Comparison of ENCODE assay signal across 27 cellular contexts in the genomic region with DNA sequence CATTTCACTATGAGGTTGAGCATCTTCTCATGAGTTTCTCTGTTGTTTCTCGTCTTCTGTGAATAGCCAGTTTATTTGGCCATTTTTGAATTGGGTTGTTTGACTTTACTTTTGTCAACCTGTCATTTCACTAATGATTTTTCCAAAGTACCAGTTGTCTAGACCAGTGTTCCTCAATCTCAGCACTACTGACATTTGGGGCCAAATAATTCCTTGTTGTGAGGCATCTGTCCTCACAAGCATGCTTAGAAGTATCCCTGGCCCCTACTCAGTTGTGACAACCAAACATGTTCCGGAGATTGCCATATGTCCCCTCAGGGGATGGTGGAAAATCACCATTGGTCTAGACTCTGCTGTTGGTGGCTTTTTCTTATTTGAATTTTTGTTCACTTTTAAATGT.
"Had no signal": no experiment of that assay in that cellular context is flagged by ENCODE, and none has a peak within 500 bp of the region (broad histone marks: within the 10 kb centered on the region; RNA-seq: fewer than 3 reads in every experiment).

No MANE protein-coding gene starts in this region.

- ATAC-seq: gastrocnemius medialis, heart right ventricle, left cardiac atrium, left lung, left ventricle myocardium superior, lower lobe of right lung had no signal

- H3K4me3 Mint-ChIP-seq: dendritic cell treated with granulocyte-macrophage colony-stimulating factor and Interleukin-4, amounts not matched to agents 40 ng/mL and 50 ng/mL, for 4 days; effector memory CD8-positive, alpha-beta T cell; endodermal cell; mesothelial cell of epicardium had no signal

- H3K9me3 Mint-ChIP-seq: dendritic cell treated with granulocyte-macrophage colony-stimulating factor and Interleukin-4, amounts not matched to agents 40 ng/mL and 50 ng/mL, for 4 days; effector memory CD8-positive, alpha-beta T cell had no signal

- DNase-seq: colonic mucosa; cortex of kidney; effector CD8-positive, alpha-beta T cell; effector memory CD8-positive, alpha-beta T cell; endodermal cell; erythroblast; esophagus squamous epithelium; foreskin fibroblast; foreskin melanocyte; gastrocnemius medialis; glutamatergic neuron; head of caudate nucleus; heart right ventricle; hippocampal formation; left cardiac atrium; left lung; left ventricle myocardium superior; lower lobe of right lung; mesenchymal stem cell; mucosa of descending colon had no signal

- H3K4me1 Mint-ChIP-seq: endodermal cell, mesothelial cell of epicardium had no signal

- H3K4me1 ChIP-seq: colonic mucosa, esophagus squamous epithelium, gastrocnemius medialis, heart right ventricle, left lung, lower lobe of right lung had no signal

- H3K27me3 ChIP-seq: colonic mucosa, left lung had no signal

- H3K36me3 Mint-ChIP-seq: mesothelial cell of epicardium, naive B cell had no signal

- FAIRE-seq: endometrium, islet of Langerhans, keratinocyte had no signal

- H3K9me3 ChIP-seq: colonic mucosa had no signal

- H3K27ac ChIP-seq: colonic mucosa, epithelial cell of prostate, esophagus squamous epithelium, gastrocnemius medialis, heart right ventricle, left lung, lower lobe of right lung had no signal

- H3K27ac Mint-ChIP-seq: dendritic cell treated with granulocyte-macrophage colony-stimulating factor and Interleukin-4, amounts not matched to agents 40 ng/mL and 50 ng/mL, for 4 days; effector memory CD8-positive, alpha-beta T cell; endodermal cell; mesothelial cell of epicardium had no signal

- H3K4me3 ChIP-seq: colonic mucosa, esophagus squamous epithelium, gastrocnemius medialis, heart right ventricle, left lung, lower lobe of right lung, mucosa of descending colon had no signal

- H3K36me3 ChIP-seq: colonic mucosa, esophagus squamous epithelium, gastrocnemius medialis, heart right ventricle, left lung, lower lobe of right lung had no signal
